ENCODE assay signal across 31 cellular contexts in the genomic region with DNA sequence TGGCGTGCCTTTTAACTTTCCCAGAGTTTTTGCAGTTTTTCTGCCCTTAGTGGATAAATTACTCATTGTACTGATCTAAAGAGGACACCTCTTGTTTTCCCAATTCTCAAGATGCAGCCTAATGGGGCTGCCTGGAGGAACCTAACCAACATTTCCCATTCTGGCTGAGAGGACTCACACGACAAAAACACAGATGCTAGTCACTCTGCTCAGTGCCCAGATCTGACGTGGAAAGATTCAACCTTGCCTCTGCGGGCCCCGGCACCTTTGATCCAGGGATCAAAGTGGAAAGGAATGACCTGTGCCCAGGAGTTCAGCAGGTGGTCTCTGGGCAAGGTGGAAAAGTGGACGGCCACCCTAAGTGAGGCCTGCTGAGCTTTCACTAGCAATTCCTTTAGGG.
"Had no signal": no experiment of that assay in that cellular context is flagged by ENCODE, and none has a peak within 500 bp of the region (broad histone marks: within the 10 kb centered on the region; RNA-seq: fewer than 3 reads in every experiment).

No MANE protein-coding gene starts in this region.

- H3K9me3 Mint-ChIP-seq: activated CD8-positive, alpha-beta T cell treated with anti-CD3 and anti-CD28 coated beads for 36 hours; activated T-cell treated with anti-CD3 and anti-CD28 coated beads, Interleukin-2, amount 50 U/mL, for 4 hours; activated T-helper 17 cell treated with anti-CD3 and anti-CD28 coated beads, Interleukin-2, amount 50 U/mL, for 72 hours; T-cell; T-helper 1 cell treated with Interleukin-12 subunit alpha and Interleukin-12 subunit beta and Interleukin-4 antibody, amounts not matched to agents 30 μg/mL and 1 μg/mL, for 36 hours; T-helper 2 cell treated with Interferon-gamma antibody and Interleukin-4, amounts not matched to agents 5 μg/mL and 100 μg/mL, for 36 hours had no signal

- H3K4me3 Mint-ChIP-seq: activated B cell treated with CpG ODN at 0.5 μM for 24 hours; activated CD8-positive, alpha-beta T cell treated with anti-CD3 and anti-CD28 coated beads for 36 hours; activated naive CD8-positive, alpha-beta T cell; activated T-cell treated with anti-CD3 and anti-CD28 coated beads, Interleukin-2, amount 50 U/mL, for 4 hours; activated T-helper 17 cell treated with anti-CD3 and anti-CD28 coated beads, Interleukin-2, amount 50 U/mL, for 72 hours; effector memory CD8-positive, alpha-beta T cell; T-cell; T-helper 1 cell treated with Interleukin-12 subunit alpha and Interleukin-12 subunit beta and Interleukin-4 antibody, amounts not matched to agents 30 μg/mL and 1 μg/mL, for 36 hours; T-helper 2 cell treated with Interferon-gamma antibody and Interleukin-4, amounts not matched to agents 5 μg/mL and 100 μg/mL, for 36 hours had no signal

- H3K4me1 Mint-ChIP-seq: activated B cell treated with CpG ODN at 0.5 μM for 24 hours; activated T-helper 17 cell treated with anti-CD3 and anti-CD28 coated beads, Interleukin-2, amount 50 U/mL, for 72 hours; T-cell had no signal

- H3K9me3 ChIP-seq: esophagus squamous epithelium, gastroesophageal sphincter had no signal

- H3K4me3 ChIP-seq: esophagus squamous epithelium, gastroesophageal sphincter had no signal

- H3K36me3 ChIP-seq: brain microvascular endothelial cell, esophagus squamous epithelium, gastroesophageal sphincter, WERI-Rb-1 had no signal

- H3K27me3 ChIP-seq: brain microvascular endothelial cell, esophagus squamous epithelium, gastroesophageal sphincter had no signal

- H3K27ac Mint-ChIP-seq: activated B cell treated with CpG ODN at 0.5 μM for 24 hours; activated CD8-positive, alpha-beta T cell treated with anti-CD3 and anti-CD28 coated beads for 36 hours; activated naive CD8-positive, alpha-beta T cell; activated T-helper 17 cell treated with anti-CD3 and anti-CD28 coated beads, Interleukin-2, amount 50 U/mL, for 72 hours; effector memory CD8-positive, alpha-beta T cell; T-cell; T-helper 1 cell treated with Interleukin-12 subunit alpha and Interleukin-12 subunit beta and Interleukin-4 antibody, amounts not matched to agents 30 μg/mL and 1 μg/mL, for 36 hours; T-helper 2 cell treated with Interferon-gamma antibody and Interleukin-4, amounts not matched to agents 5 μg/mL and 100 μg/mL, for 36 hours had no signal

- H3K36me3 Mint-ChIP-seq: activated naive CD8-positive, alpha-beta T cell; T-cell had no signal

- DNase-seq: activated B cell treated with CpG ODN at 0.5 μM for 24 hours; activated CD4-positive, alpha-beta T cell treated with anti-CD3 and anti-CD28 coated beads for 48 hours; activated CD4-positive, alpha-beta T cell treated with anti-CD3 and anti-CD28 coated beads, Interleukin-2, amount 50 U/mL, for 1 hour; activated CD4-positive, alpha-beta T cell treated with anti-CD3 and anti-CD28 coated beads, Interleukin-2, amount 50 U/mL, for 48 hours; activated CD8-positive, alpha-beta memory T cell treated with anti-CD3 and anti-CD28 coated beads for 24 hours; activated CD8-positive, alpha-beta T cell treated with anti-CD3 and anti-CD28 coated beads for 36 hours; activated effector memory CD4-positive, alpha-beta T cell treated with Interleukin-2 at 50 U/mL for 16 hours; activated gamma-delta T cell treated with Interleukin-2 at 50 U/mL for 16 hours; activated naive CD4-positive, alpha-beta T cell treated with anti-CD3 and anti-CD28 coated beads, Interleukin-2, amount 50 U/mL, for 16 hours; activated naive CD4-positive, alpha-beta T cell treated with Interleukin-2 at 50 U/mL for 16 hours; activated T-cell treated with anti-CD3 and anti-CD28 coated beads, Interleukin-2, amount 50 U/mL, for 4 hours; amniotic stem cell; anterior cingulate cortex; brain microvascular endothelial cell; caudate nucleus; cortex of kidney; dermis blood vessel endothelial cell; effector CD4-positive, alpha-beta T cell; effector memory CD8-positive, alpha-beta T cell; erythroblast; esophagus squamous epithelium; foreskin melanocyte; T-cell; T1000; WERI-Rb-1 had no signal

- H3K27ac ChIP-seq: brain microvascular endothelial cell, esophagus squamous epithelium, gastroesophageal sphincter, WERI-Rb-1 had no signal

- ATAC-seq: activated CD4-positive, CD25-positive, alpha-beta regulatory T cell treated with anti-CD3 and anti-CD28 coated beads, Interleukin-2, amount 50 U/mL, for 24 hours; activated CD8-positive, alpha-beta T cell treated with anti-CD3 and anti-CD28 coated beads for 36 hours; activated T-cell treated with anti-CD3 and anti-CD28 coated beads, Interleukin-2, amount 50 U/mL, for 4 hours; activated T-helper 17 cell treated with anti-CD3 and anti-CD28 coated beads, Interleukin-2, amount 50 U/mL, for 72 hours; effector memory CD8-positive, alpha-beta T cell; gastroesophageal sphincter; T-cell had no signal

- H3K27me3 Mint-ChIP-seq: activated B cell treated with CpG ODN at 0.5 μM for 24 hours; activated CD8-positive, alpha-beta T cell treated with anti-CD3 and anti-CD28 coated beads for 36 hours had no signal

- H3K4me1 ChIP-seq: esophagus squamous epithelium, gastroesophageal sphincter had no signal
